Comparison of ENCODE assay signal across 29 cellular contexts in genomic region chr10:122839505-122839904, GRCh38. TPM values are rescaled to one million over a fixed set of nuclear protein-coding genes. Genes with fewer than 3 reads are reported as not detected.
"Had no signal": no experiment of that assay in that cellular context is flagged by ENCODE, and none has a peak within 500 bp of the region (broad histone marks: within the 10 kb centered on the region; RNA-seq: fewer than 3 reads in every experiment).

No MANE protein-coding gene starts in this region.

- H3K4me1 ChIP-seq: neural progenitor cell, psoas muscle, right lobe of liver, sigmoid colon, stomach, thyroid gland, tibial nerve, upper lobe of left lung, vagina had no signal

- DNase-seq: naive thymus-derived CD4-positive, alpha-beta T cell; natural killer cell; occipital lobe; ovary; psoas muscle; right cardiac atrium; right lobe of liver; sigmoid colon; small intestine; stimulated activated CD4-positive, alpha-beta T cell treated with anti-CD3 and anti-CD28 coated beads, Interleukin-15, amount 100 ng/mL, for 24 hours; stimulated activated CD4-positive, alpha-beta T cell treated with anti-CD3 and anti-CD28 coated beads, Interleukin-2, amount 100 ng/mL, for 24 hours; stimulated activated CD4-positive, alpha-beta T cell treated with anti-CD3 and anti-CD28 coated beads, Interleukin-2, amount 100 ng/mL, for 48 hours; stimulated activated CD4-positive, alpha-beta T cell treated with anti-CD3 and anti-CD28 coated beads, Interleukin-4, amount 100 ng/mL, for 24 hours; stimulated activated naive B cell treated with anti-CD40 and anti-IgM and Interleukin-4, amounts not matched to agents 10 μg/mL and 1 μg/mL and 100 μg/mL, for 72 hours; stimulated activated naive CD4-positive, alpha-beta T cell treated with Interleukin-2 at 50 U/mL for 16 hours; stomach; thyroid gland; trophoblast cell; upper lobe of left lung had no signal

- H3K27me3 Mint-ChIP-seq: naive thymus-derived CD4-positive, alpha-beta T cell; stimulated activated naive B cell treated with anti-CD40 and anti-IgM and Interleukin-4, amounts not matched to agents 10 μg/mL and 1 μg/mL and 100 μg/mL, for 72 hours; stimulated activated naive CD8-positive, alpha-beta T cell treated with anti-CD3 and anti-CD28 coated beads, Interleukin-15, Interleukin-2, amounts not matched to agents 100 ng/mL and 50 ng/mL, for 24 hours had no signal

- H3K36me3 ChIP-seq: neural progenitor cell, ovary, right lobe of liver, thoracic aorta, thyroid gland, vagina had no signal

- FAIRE-seq: small intestine, urothelium cell line had no signal

- H3K4me3 Mint-ChIP-seq: naive thymus-derived CD4-positive, alpha-beta T cell; natural killer cell; nephron; neural progenitor cell; stimulated activated effector memory CD8-positive, alpha-beta T cell treated with anti-CD3 and anti-CD28 coated beads, Interleukin-12 subunit alpha, Interleukin-12 subunit beta, amount 100 ng/mL, for 72 hours; stimulated activated naive B cell treated with anti-CD40 and anti-IgM and Interleukin-4, amounts not matched to agents 10 μg/mL and 1 μg/mL and 100 μg/mL, for 72 hours; stimulated activated naive CD8-positive, alpha-beta T cell treated with anti-CD3 and anti-CD28 coated beads, Interleukin-15, Interleukin-2, amounts not matched to agents 100 ng/mL and 50 ng/mL, for 24 hours had no signal

- H3K27me3 ChIP-seq: neural progenitor cell, ovary, right lobe of liver, sigmoid colon, stomach, thyroid gland, tibial nerve, upper lobe of left lung, vagina had no signal

- H3K9me3 ChIP-seq: ovary, right lobe of liver, sigmoid colon, thoracic aorta, thyroid gland, vagina had no signal

- H3K27ac Mint-ChIP-seq: natural killer cell; nephron; neural progenitor cell; progenitor cell of endocrine pancreas; stimulated activated effector memory CD8-positive, alpha-beta T cell treated with anti-CD3 and anti-CD28 coated beads, Interleukin-12 subunit alpha, Interleukin-12 subunit beta, amount 100 ng/mL, for 72 hours; stimulated activated naive B cell treated with anti-CD40 and anti-IgM and Interleukin-4, amounts not matched to agents 10 μg/mL and 1 μg/mL and 100 μg/mL, for 72 hours; stimulated activated naive CD8-positive, alpha-beta T cell treated with anti-CD3 and anti-CD28 coated beads, Interleukin-15, Interleukin-2, amounts not matched to agents 100 ng/mL and 50 ng/mL, for 24 hours had no signal

- H3K4me2 ChIP-seq: neural progenitor cell had no signal

- H3K4me3 ChIP-seq: neural progenitor cell, ovary, psoas muscle, right lobe of liver, sigmoid colon, stomach, thoracic aorta, thyroid gland, tibial nerve, upper lobe of left lung, vagina had no signal

- H2AFZ ChIP-seq: neural progenitor cell had no signal

- H3K27ac ChIP-seq: neural progenitor cell, ovary, psoas muscle, right lobe of liver, sigmoid colon, stomach, thoracic aorta, thyroid gland, tibial nerve, upper lobe of left lung, vagina had no signal

- ATAC-seq: naive thymus-derived CD4-positive, alpha-beta T cell; natural killer cell; psoas muscle; right cardiac atrium; right lobe of liver; stimulated activated effector memory CD8-positive, alpha-beta T cell treated with anti-CD3 and anti-CD28 coated beads, Interleukin-12 subunit alpha, Interleukin-12 subunit beta, amount 100 ng/mL, for 72 hours; stimulated activated naive B cell treated with anti-CD40 and anti-IgM and Interleukin-4, amounts not matched to agents 10 μg/mL and 1 μg/mL and 100 μg/mL, for 72 hours had no signal

- H3K4me1 Mint-ChIP-seq: naive thymus-derived CD4-positive, alpha-beta T cell; natural killer cell; nephron; neural progenitor cell; stimulated activated effector memory CD8-positive, alpha-beta T cell treated with anti-CD3 and anti-CD28 coated beads, Interleukin-12 subunit alpha, Interleukin-12 subunit beta, amount 100 ng/mL, for 72 hours; stimulated activated naive B cell treated with anti-CD40 and anti-IgM and Interleukin-4, amounts not matched to agents 10 μg/mL and 1 μg/mL and 100 μg/mL, for 72 hours had no signal

- H3K36me3 Mint-ChIP-seq: neural progenitor cell had no signal

- H3K9ac ChIP-seq: neural progenitor cell had no signal

- H3K9me3 Mint-ChIP-seq: natural killer cell; nephron; neural progenitor cell; stimulated activated effector memory CD8-positive, alpha-beta T cell treated with anti-CD3 and anti-CD28 coated beads, Interleukin-12 subunit alpha, Interleukin-12 subunit beta, amount 100 ng/mL, for 72 hours; stimulated activated naive CD8-positive, alpha-beta T cell treated with anti-CD3 and anti-CD28 coated beads, Interleukin-15, Interleukin-2, amounts not matched to agents 100 ng/mL and 50 ng/mL, for 24 hours had no signal

RNA-seq across cellular contexts. Expression of gene CUZD1, which starts 6.2 kb away (rescaled TPM):
- total RNA-seq: progenitor cell of endocrine pancreas, thoracic aorta, vagina had no signal
- polyA plus RNA-seq: neural cell had no signal

RNA-seq across cellular contexts. Expression of gene FAM24B, which starts 39.9 kb away (rescaled TPM):
- total RNA-seq: progenitor cell of endocrine pancreas, vagina had no signal
